24 cellular contexts compared by ENCODE assay signal in the genomic region with DNA sequence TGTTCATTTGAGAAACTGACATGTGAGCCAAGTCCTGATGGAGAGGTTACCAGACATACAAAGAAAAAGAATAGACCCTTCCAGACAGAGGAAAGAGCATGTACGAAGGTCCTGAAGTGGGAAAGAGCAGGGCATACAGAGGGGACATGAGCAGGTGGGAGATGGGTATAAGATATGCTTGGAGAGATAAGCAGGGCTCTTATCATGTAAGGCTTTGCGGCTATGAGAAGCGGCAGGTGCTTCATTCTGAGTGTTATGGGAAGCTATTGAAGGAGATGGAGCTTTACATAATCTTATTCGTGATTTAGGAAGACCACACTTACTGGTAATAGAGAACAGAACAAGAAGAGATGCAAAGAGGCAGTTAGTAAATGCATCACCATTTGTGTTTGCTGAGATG.
"Had no signal": no experiment of that assay in that cellular context is flagged by ENCODE, and none has a peak within 500 bp of the region (broad histone marks: within the 10 kb centered on the region; RNA-seq: fewer than 3 reads in every experiment).

No MANE protein-coding gene starts in this region.

- H3K4me1 ChIP-seq: colonic mucosa, foreskin keratinocyte, gastroesophageal sphincter, left lung, lower lobe of right lung had no signal

- DNase-seq: colonic mucosa; cortex of kidney; effector CD8-positive, alpha-beta T cell; effector memory CD8-positive, alpha-beta T cell; endodermal cell; erythroblast; foreskin keratinocyte; heart left ventricle; hypothalamus; immature natural killer cell; left cardiac atrium; left lung; left ventricle myocardium superior; lower lobe of right lung; mesenchymal stem cell; mucosa of descending colon; naive B cell; naive thymus-derived CD8-positive, alpha-beta T cell had no signal

- H3K4me3 Mint-ChIP-seq: dendritic cell treated with granulocyte-macrophage colony-stimulating factor and Interleukin-4, amounts not matched to agents 40 ng/mL and 50 ng/mL, for 4 days; effector memory CD8-positive, alpha-beta T cell; endodermal cell; immature natural killer cell; mesothelial cell of epicardium; naive B cell; naive thymus-derived CD8-positive, alpha-beta T cell had no signal

- H3K27me3 ChIP-seq: colonic mucosa, foreskin keratinocyte, gastroesophageal sphincter, hepatocyte had no signal

- ATAC-seq: effector memory CD8-positive, alpha-beta T cell; esophagus mucosa; foreskin keratinocyte; gastroesophageal sphincter; heart left ventricle; left cardiac atrium; left lung; left ventricle myocardium superior; lower lobe of right lung; mucosa of descending colon; naive thymus-derived CD8-positive, alpha-beta T cell had no signal

- H3K4me3 ChIP-seq: colonic mucosa, gastroesophageal sphincter, heart left ventricle, hepatocyte, left lung, lower lobe of right lung, mucosa of descending colon had no signal

- H3K27ac Mint-ChIP-seq: dendritic cell treated with granulocyte-macrophage colony-stimulating factor and Interleukin-4, amounts not matched to agents 40 ng/mL and 50 ng/mL, for 4 days; effector memory CD8-positive, alpha-beta T cell; endodermal cell; immature natural killer cell; mesothelial cell of epicardium; naive B cell; naive thymus-derived CD8-positive, alpha-beta T cell had no signal

- H3K9me3 ChIP-seq: colonic mucosa, gastroesophageal sphincter, heart left ventricle, left lung, lower lobe of right lung, mucosa of descending colon had no signal

- H3K36me3 ChIP-seq: colonic mucosa, gastroesophageal sphincter, heart left ventricle, left lung, lower lobe of right lung had no signal

- H3K36me3 Mint-ChIP-seq: immature natural killer cell; mesothelial cell of epicardium; naive B cell; naive thymus-derived CD8-positive, alpha-beta T cell had no signal

- H3K27me3 Mint-ChIP-seq: naive B cell had no signal

- H3K9me3 Mint-ChIP-seq: dendritic cell treated with granulocyte-macrophage colony-stimulating factor and Interleukin-4, amounts not matched to agents 40 ng/mL and 50 ng/mL, for 4 days; effector memory CD8-positive, alpha-beta T cell; endodermal cell; immature natural killer cell; mesothelial cell of epicardium; naive B cell; naive thymus-derived CD8-positive, alpha-beta T cell had no signal

- H3K27ac ChIP-seq: colonic mucosa, epithelial cell of prostate, foreskin keratinocyte, gastroesophageal sphincter, heart left ventricle, hepatocyte, left lung, lower lobe of right lung had no signal

- H3K4me1 Mint-ChIP-seq: immature natural killer cell; mesothelial cell of epicardium; naive thymus-derived CD8-positive, alpha-beta T cell had no signal
